9 cellular contexts compared by ENCODE assay signal in genomic region chr19:44746616-44746945, GRCh38. TPM values are rescaled to one million over a fixed set of nuclear protein-coding genes. Genes with fewer than 3 reads are reported as not detected.
A peak's percentile ranks its signal among the peaks of the same experiment; 100 is the strongest.
DNase-seq lines count a peak whose midpoint lies in the region; ATAC-seq, FAIRE-seq and TF ChIP-seq lines count a peak whose summit lies in the region.
"Had no signal": no experiment of that assay in that cellular context is flagged by ENCODE, and none has a peak within 500 bp of the region (broad histone marks: within the 10 kb centered on the region; RNA-seq: fewer than 3 reads in every experiment).

No MANE protein-coding gene starts in this region.

- intact Hi-C loops in HCT116 (cut with micrococcal nuclease): no loop called here
- intact Hi-C loops in activated CD4-positive, alpha-beta memory T cell treated with anti-CD3 and anti-CD28 coated beads for 36 hours (cut with micrococcal nuclease): loop anchor here (5.0 to 10.0 kb wide), 2 partner anchors 256 to 992 kb away; partner anchors contain the start of genes RELB and SMG9
- intact Hi-C loops in spleen (cut with DNase I; ENCODE audit: low total_unique reads): no loop called here

- peaks cover 24% of the 10 kb centered on the region for H3K36me3 Mint-ChIP-seq in activated CD4-positive, alpha-beta memory T cell treated with anti-CD3 and anti-CD28 coated beads for 36 hours

- H3K9ac ChIP-seq in HCT116 (ENCODE audit: low read length) (peak overlapping the region; percentile 89), keratinocyte (ENCODE audit: control insufficient read depth, extremely low read depth, insufficient read depth, low read length) (peak overlapping the region; percentile 34)

- DNase-seq in HCT116 (ENCODE audit: low read depth, low spot score): no peak
- DNase-seq in activated CD4-positive, alpha-beta memory T cell treated with anti-CD3 and anti-CD28 coated beads for 36 hours: no peak
- DNase-seq in keratinocyte (ENCODE audit: low read depth, low spot score): no peak
- DNase-seq in spleen: no peak
- DNase-seq in NCI-H2171 (lab: John Stamatoyannopoulos, UW): no peak
- DNase-seq in NCI-H2107 (lab: John Stamatoyannopoulos, UW): no peak
- no peak for DNase-seq in HEK293T (ENCODE audit: extremely low spot score)
- no peak for DNase-seq in RKO (ENCODE audit: low spot score)
- DNase-seq: stimulated activated CD4-positive, alpha-beta T cell treated with anti-CD3 and anti-CD28 coated beads, Interleukin-15, amount 100 ng/mL, for 24 hours had no signal

- peak overlapping the region in 1 of 2 experiments; percentile 85; a peak in 2 of 4 replicates for H3K4me3 ChIP-seq in HCT116 (replicated peaks in 1 of 2; ENCODE audit: low read depth in 1 of 2, low read length in 2 of 2)
- no peak overlapping the region for H3K4me3 ChIP-seq in keratinocyte (ENCODE audit: control insufficient read depth in 2 of 3, extremely low read depth in 1 of 3, insufficient read depth in 2 of 3, low read depth in 1 of 3, low read length in 3 of 3)
- H3K4me3 ChIP-seq in spleen: peak overlapping the region in 3 of 8 donors; percentile 64 to 85 (median 74)

- TF ChIP-seq POLR2A in HCT116 (IDR thresholded peaks at IDR 0.05; ENCODE audit: borderline replicate concordance, extremely low read depth, insufficient read depth, insufficient read length): no peak
- no peak for TF ChIP-seq POLR2A in spleen (IDR thresholded peaks at IDR 0.05)

- H3K9me3 ChIP-seq in HCT116 (ENCODE audit: control insufficient read depth in 1 of 2, insufficient read depth in 1 of 2, low read depth in 1 of 2, low read length in 2 of 2) (no peaks in the 10 kb centered on the region), keratinocyte (ENCODE audit: control insufficient read depth, low read depth, low read length) (no peaks in the 10 kb centered on the region), spleen (no peaks in the 10 kb centered on the region)

- H3K27ac ChIP-seq in HCT116 (ENCODE audit: low read depth, low read length): peak overlapping the region; percentile 98; the same call in 1 of the 2 replicates
- no peak overlapping the region for H3K27ac ChIP-seq in keratinocyte (ENCODE audit: control insufficient read depth, insufficient read depth, low read length)
- peak overlapping the region; percentile 80 to 99 (median 97) for H3K27ac ChIP-seq in spleen

- H4K20me1 ChIP-seq in HCT116 (ENCODE audit: insufficient read depth) (no peaks in the 10 kb centered on the region), keratinocyte (ENCODE audit: control insufficient read depth, extremely low read depth, insufficient read depth, low read length) (no peaks in the 10 kb centered on the region)

- CTCF ChIA-PET in HCT116 (lab: Charles Lee): no interaction called here
- CTCF ChIA-PET in activated CD4-positive, alpha-beta memory T cell treated with anti-CD3 and anti-CD28 coated beads for 36 hours (lab: Charles Lee): interaction anchor here (1.2 kb wide), 1 partner anchor 23 kb away, joined by 3 read pairs; no protein-coding TSS in a partner anchor
- CTCF ChIA-PET in HEK293T (lab: Yijun Ruan, JAX): no interaction called here

- dilution Hi-C loops in keratinocyte (cut with MboI; ENCODE audit: extremely low pct_ligation_motif_present, low sequenced_read_pairs): no loop called here

- no TSS peak for BruUV-seq in HCT116 (replicated peaks; lab: Mats Ljungman, UMichigan)

- H3K27me3 Mint-ChIP-seq in activated CD4-positive, alpha-beta memory T cell treated with anti-CD3 and anti-CD28 coated beads for 36 hours: no peaks in the 10 kb centered on the region

- TF ChIP-seq CTCF in HCT116 (IDR thresholded peaks at IDR 0.05 in 2 of 3, conservative IDR thresholded peaks at IDR 0.05 in 1 of 3; ENCODE audit: borderline replicate concordance in 1 of 3, insufficient read depth in 1 of 3, low read depth in 2 of 3, low read length in 2 of 3): no peak
- no peak for TF ChIP-seq CTCF in keratinocyte (optimal IDR thresholded peaks at IDR 0.05 in 1 of 3, IDR thresholded peaks at IDR 0.05 in 1 of 3, conservative IDR thresholded peaks at IDR 0.05 in 1 of 3; ENCODE audit: extremely low read depth in 1 of 3, insufficient read depth in 2 of 3, low read length in 3 of 3)
- no peak for TF ChIP-seq CTCF in spleen (IDR thresholded peaks at IDR 0.05 in 8 of 11, conservative IDR thresholded peaks at IDR 0.05 in 3 of 11)

- peak overlapping the region; percentile 84 for H3K4me3 Mint-ChIP-seq in activated CD4-positive, alpha-beta memory T cell treated with anti-CD3 and anti-CD28 coated beads for 36 hours

- H3K9me3 Mint-ChIP-seq in activated CD4-positive, alpha-beta memory T cell treated with anti-CD3 and anti-CD28 coated beads for 36 hours: no peaks in the 10 kb centered on the region

- FAIRE-seq in keratinocyte (lab: Jason Lieb, UNC): no peak

- TF ChIP-seq RAD21 in HCT116 (IDR thresholded peaks at IDR 0.05; ENCODE audit: low read depth): no peak

- RAD21 ChIA-PET in HCT116 (lab: Charles Lee; ENCODE audit: low non-redundant PET in 1 of 2, low total read pairs in 2 of 2, uncharacterized antibody in 2 of 2, unreplicated experiment in 2 of 2): no interaction called here

- ATAC-seq in HCT116: no peak

- POLR2A ChIA-PET in HCT116 (lab: Charles Lee): no interaction called here
- POLR2A ChIA-PET in activated CD4-positive, alpha-beta memory T cell treated with anti-CD3 and anti-CD28 coated beads for 36 hours (lab: Charles Lee): no interaction called here
- POLR2A ChIA-PET in HEK293T (lab: Yijun Ruan, JAX): no interaction called here

- H3K4me2 ChIP-seq in HCT116 (ENCODE audit: low read length): peak overlapping the region; percentile 81
- no peak overlapping the region for H3K4me2 ChIP-seq in keratinocyte (ENCODE audit: control insufficient read depth, extremely low read depth, insufficient read depth, low read depth, low read length)

- H3K27ac Mint-ChIP-seq in activated CD4-positive, alpha-beta memory T cell treated with anti-CD3 and anti-CD28 coated beads for 36 hours: peak overlapping the region; percentile 97

- 63 to 82% (median 73%) methylated on average over 5 of the region's 5 CpGs for WGBS in spleen, 5 donors

- H3K4me1 ChIP-seq in HCT116 (ENCODE audit: control insufficient read depth in 1 of 2, insufficient read depth in 2 of 2, low read length in 2 of 2) (peaks cover 59 to 84% of the 10 kb centered on the region in 2 experiments), keratinocyte (ENCODE audit: control insufficient read depth, extremely low read depth, insufficient read depth, low read length) (peaks cover 45% of the 10 kb centered on the region), spleen (peaks cover 52 to 95% (median 83%) of the 10 kb centered on the region in 6 donors)

- no peaks in the 10 kb centered on the region for H3K9me2 ChIP-seq in HCT116 (ENCODE audit: insufficient read depth)

- H3K27me3 ChIP-seq in HCT116 (ENCODE audit: insufficient read depth, low read length): no peaks in the 10 kb centered on the region
- H3K27me3 ChIP-seq in keratinocyte (ENCODE audit: control insufficient read depth, extremely low read depth, insufficient read depth, low read length): no peaks in the 10 kb centered on the region
- no peaks in the 10 kb centered on the region for H3K27me3 ChIP-seq in spleen (replicated peaks in 1 of 7)

- peaks cover 43% of the 10 kb centered on the region for H3K4me1 Mint-ChIP-seq in activated CD4-positive, alpha-beta memory T cell treated with anti-CD3 and anti-CD28 coated beads for 36 hours (ENCODE audit: low read depth)

- H2AFZ ChIP-seq in HCT116 (ENCODE audit: low read depth, low read length, poor library complexity, severe bottlenecking): no peak overlapping the region
- H2AFZ ChIP-seq in keratinocyte (ENCODE audit: control insufficient read depth, low read length): no peak overlapping the region

- H3K36me3 ChIP-seq in HCT116 (ENCODE audit: control insufficient read depth in 1 of 2, insufficient read depth in 2 of 2, low read length in 2 of 2) (peaks cover 2 to 4% of the 10 kb centered on the region in 2 experiments; a peak in 2 of 4 replicates), keratinocyte (ENCODE audit: control insufficient read depth in 2 of 2, extremely low read depth in 1 of 2, insufficient read depth in 2 of 2, low read length in 2 of 2) (peaks cover 6 to 7% of the 10 kb centered on the region in 2 experiments), spleen (peaks cover 0 to 19% (median 13%) of the 10 kb centered on the region in 6 donors)

- peaks cover 21% of the 10 kb centered on the region for H3K79me2 ChIP-seq in HCT116 (ENCODE audit: insufficient read depth, low read length)
- H3K79me2 ChIP-seq in keratinocyte (ENCODE audit: control insufficient read depth, insufficient read depth, low read length): peaks cover 13% of the 10 kb centered on the region

- peaks cover 4% of the 10 kb centered on the region for H3K9me1 ChIP-seq in keratinocyte (ENCODE audit: control insufficient read depth, extremely low read depth, insufficient read depth, low read length)

RNA-seq across cellular contexts. Expression of gene BCL3, which starts 1.9 kb away (rescaled TPM):
- 37.9 TPM for total RNA-seq in HCT116 (2021; ENCODE audit: unreplicated experiment)
- polyA plus RNA-seq in HCT116 (2012): 33.1 and 43.5 TPM in 2 replicates
- 10 to 100 TPM; 75.0 to 79.6 TPM for total RNA-seq in activated CD4-positive, alpha-beta memory T cell treated with anti-CD3 and anti-CD28 coated beads for 36 hours
- polyA plus RNA-seq in keratinocyte: 1.1 to 1.8 TPM (median 1.5 TPM) in 3 replicates
- 2.2 TPM for polyA plus RNA-seq in keratinocyte (2011; ENCODE audit: low read depth)
- polyA plus RNA-seq in keratinocyte (2011; cell fraction: cytosol; rRNA removed): 0.72 and 2.2 TPM in 2 replicates
- 7.1 and 8.3 TPM in 2 replicates for polyA plus RNA-seq in keratinocyte (2011; cell fraction: nucleus; rRNA removed)
- polyA plus RNA-seq in keratinocyte (2012; ENCODE audit: low replicate concordance): 5.9 and 6.4 TPM in 2 replicates
- 1.1 to 5.8 TPM (median 3.1 TPM) in 3 replicates for polyA minus RNA-seq in keratinocyte
- polyA minus RNA-seq in keratinocyte (2011; cell fraction: cytosol; rRNA and poly(A)+ RNA removed): 12.5 TPM
- 4.1 and 5.1 TPM in 2 replicates for polyA minus RNA-seq in keratinocyte (2011; cell fraction: nucleus; rRNA and poly(A)+ RNA removed)
- total RNA-seq in spleen: 100 to 1,000 TPM in 4 of 7 donors, 10 to 100 TPM in 3; 64.3 to 229 (median 145) TPM
- 10 to 100 TPM; 26.5 to 56.7 (median 37.7) TPM for polyA plus RNA-seq in spleen

RNA-seq across cellular contexts. Expression of gene CBLC, which starts 31.1 kb away (rescaled TPM):
- total RNA-seq in HCT116 (2021; ENCODE audit: unreplicated experiment): 54.3 TPM
- polyA plus RNA-seq in HCT116 (2012): 54.5 and 58.3 TPM in 2 replicates
- not detected for total RNA-seq in activated CD4-positive, alpha-beta memory T cell treated with anti-CD3 and anti-CD28 coated beads for 36 hours
- polyA plus RNA-seq in keratinocyte: 27.8 to 58.6 TPM (median 30.1 TPM) in 3 replicates
- 12.3 TPM for polyA plus RNA-seq in keratinocyte (2011; ENCODE audit: low read depth)
- polyA plus RNA-seq in keratinocyte (2011; cell fraction: cytosol; rRNA removed): 27.4 and 54.0 TPM in 2 replicates
- 57.2 and 98.5 TPM in 2 replicates for polyA plus RNA-seq in keratinocyte (2011; cell fraction: nucleus; rRNA removed)
- 26.6 and 50.7 TPM in 2 replicates for polyA plus RNA-seq in keratinocyte (2012; ENCODE audit: low replicate concordance)
- polyA minus RNA-seq in keratinocyte: 68.8 to 110 TPM (median 88.1 TPM) in 3 replicates
- polyA minus RNA-seq in keratinocyte (2011; cell fraction: cytosol; rRNA and poly(A)+ RNA removed): 80.4 TPM
- 55.4 and 73.0 TPM in 2 replicates for polyA minus RNA-seq in keratinocyte (2011; cell fraction: nucleus; rRNA and poly(A)+ RNA removed)
- total RNA-seq in spleen: not detected
- polyA plus RNA-seq in spleen: not detected

RNA-seq across cellular contexts. Expression of gene CEACAM16, which starts 47.6 kb away (rescaled TPM):
- total RNA-seq in HCT116 (2021; ENCODE audit: unreplicated experiment) (not detected), spleen (not detected)
- not detected in 2 replicates for polyA plus RNA-seq in HCT116 (2012)
- not detected for total RNA-seq in activated CD4-positive, alpha-beta memory T cell treated with anti-CD3 and anti-CD28 coated beads for 36 hours
- polyA plus RNA-seq in keratinocyte (not detected in 3 replicates), spleen (not detected)
- not detected for polyA plus RNA-seq in keratinocyte (2011; ENCODE audit: low read depth)
- polyA plus RNA-seq in keratinocyte (2011; cell fraction: cytosol; rRNA removed): not detected in 2 replicates
- polyA plus RNA-seq in keratinocyte (2011; cell fraction: nucleus; rRNA removed): not detected in 2 replicates
- not detected in 2 replicates for polyA plus RNA-seq in keratinocyte (2012; ENCODE audit: low replicate concordance)
- not detected in 3 replicates for polyA minus RNA-seq in keratinocyte
- polyA minus RNA-seq in keratinocyte (2011; cell fraction: cytosol; rRNA and poly(A)+ RNA removed): not detected
- polyA minus RNA-seq in keratinocyte (2011; cell fraction: nucleus; rRNA and poly(A)+ RNA removed): not detected in 2 replicates

Comparison
In these comparisons a context has a peak if more than half of its experiments do, and no peak if none do; other contexts are left out.
1. RNA of gene CBLC, which starts 31.1 kb away (total RNA-seq): 54.3 TPM in HCT116 (single experiment); not detected in activated CD4-positive, alpha-beta memory T cell treated with anti-CD3 and anti-CD28 coated beads for 36 hours and not detected in spleen; every median in the first group is over 10 times any median in the second.